Comparison of ENCODE assay signal across 13 cellular contexts in the genomic region with DNA sequence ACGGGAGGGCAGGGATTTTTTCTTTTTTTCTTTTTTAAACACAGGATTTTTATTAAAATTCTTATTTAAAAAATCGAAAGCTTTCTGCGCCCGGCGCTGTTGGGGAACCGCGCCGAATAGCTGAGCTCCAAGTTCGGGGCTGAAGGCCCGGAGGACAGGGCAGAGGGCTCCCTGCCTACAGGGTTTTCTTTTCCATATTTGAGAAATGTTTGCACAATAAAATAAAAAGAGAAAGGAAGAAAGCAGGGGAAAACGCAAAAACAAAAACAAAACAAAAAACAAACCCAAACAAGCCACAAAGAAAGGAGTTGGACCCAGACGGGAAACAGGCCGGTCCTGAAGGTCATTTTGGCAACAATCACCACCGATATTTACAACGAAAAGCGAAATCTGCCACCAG. TPM values are rescaled to one million over a fixed set of nuclear protein-coding genes. Genes with fewer than 3 reads are reported as not detected.
DNase-seq lines count a peak whose midpoint lies in the region; ATAC-seq and TF ChIP-seq lines count a peak whose summit lies in the region.
"Had no signal": no experiment of that assay in that cellular context is flagged by ENCODE, and none has a peak within 500 bp of the region (broad histone marks: within the 10 kb centered on the region; RNA-seq: fewer than 3 reads in every experiment).

No MANE protein-coding gene starts in this region.

- intact Hi-C loops in CD8-positive, alpha-beta T cell (cut with DNase I, micrococcal nuclease), result no loop called here
- intact Hi-C loops in sigmoid colon (cut with DNase I), result no loop called here

- peaks cover 67% of the 10 kb centered on the region for H3K27me3 ChIP-seq in CD8-positive, alpha-beta T cell (ENCODE audit: insufficient read depth, low read length)
- H3K27me3 ChIP-seq in Peyer's patch (peaks cover 0 to 81% of the 10 kb centered on the region in 2 donors), sigmoid colon (peaks cover 86 to 100% (median 100%) of the 10 kb centered on the region in 3 donors)

- H3K27ac ChIP-seq in CD8-positive, alpha-beta T cell (ENCODE audit: low read depth, low read length), result no peak overlapping the region
- H3K27ac ChIP-seq in Peyer's patch (no peak overlapping the region), sigmoid colon (no peak overlapping the region)

- H3K4me1 ChIP-seq in CD8-positive, alpha-beta T cell (ENCODE audit: insufficient read depth, low read length), result peaks cover 57% of the 10 kb centered on the region
- peaks cover 0 to 70% (median 10%) of the 10 kb centered on the region in 4 donors for H3K4me1 ChIP-seq in Peyer's patch
- H3K4me1 ChIP-seq in sigmoid colon, result peaks cover 0 to 74% (median 71%) of the 10 kb centered on the region in 4 donors

- TF ChIP-seq CTCF in CD8-positive, alpha-beta T cell (IDR thresholded peaks at IDR 0.05), result no peak
- no peak for TF ChIP-seq CTCF in Peyer's patch (IDR thresholded peaks at IDR 0.05)
- no peak for TF ChIP-seq CTCF in sigmoid colon (IDR thresholded peaks at IDR 0.05)

- H3K36me3 ChIP-seq in CD8-positive, alpha-beta T cell (ENCODE audit: insufficient read depth, low read length), result no peaks in the 10 kb centered on the region
- H3K36me3 ChIP-seq in Peyer's patch, result no peaks in the 10 kb centered on the region
- no peaks in the 10 kb centered on the region for H3K36me3 ChIP-seq in sigmoid colon

- CTCF ChIA-PET in CD8-positive, alpha-beta T cell (lab: Charles Lee), result interaction anchor here (11.7 kb wide), 1 partner anchor 273 kb away, joined by 205 read pairs; no protein-coding TSS in a partner anchor

- WGBS in sigmoid colon, 2 donors, result 22 to 23% methylated on average over 16 of the region's 16 CpGs

- TF ChIP-seq EP300 in sigmoid colon (IDR thresholded peaks at IDR 0.05), result no peak

- H3K9me3 Mint-ChIP-seq in CD8-positive, alpha-beta T cell, result no peaks in the 10 kb centered on the region
- H3K9me3 Mint-ChIP-seq: activated T-helper 2 cell treated with anti-CD3 and anti-CD28 coated beads, Interferon-gamma antibody, Interleukin-2, Interleukin-4, amounts not matched to agents 10 μg/mL and 5 μg/mL and 100 μg/mL, durations not matched to agents 14 hours and 24 hours and 36 hours had no signal

- POLR2A ChIA-PET in CD8-positive, alpha-beta T cell (lab: Charles Lee), result no interaction called here

- no peak for TF ChIP-seq POLR2A in Peyer's patch (IDR thresholded peaks at IDR 0.05)
- no peak for TF ChIP-seq POLR2A in sigmoid colon (IDR thresholded peaks at IDR 0.05)

- no peak overlapping the region for H3K27ac Mint-ChIP-seq in CD8-positive, alpha-beta T cell
- H3K27ac Mint-ChIP-seq: activated T-helper 2 cell treated with anti-CD3 and anti-CD28 coated beads, Interferon-gamma antibody, Interleukin-2, Interleukin-4, amounts not matched to agents 10 μg/mL and 5 μg/mL and 100 μg/mL, durations not matched to agents 14 hours and 24 hours and 36 hours had no signal

- no peaks in the 10 kb centered on the region for H3K36me3 Mint-ChIP-seq in CD8-positive, alpha-beta T cell

- H3K9me3 ChIP-seq in CD8-positive, alpha-beta T cell (ENCODE audit: low read length), result no peaks in the 10 kb centered on the region
- H3K9me3 ChIP-seq in Peyer's patch (peaks cover 0 to 4% (median 0%) of the 10 kb centered on the region in 4 donors), sigmoid colon (no peaks in the 10 kb centered on the region)

- H3K27me3 Mint-ChIP-seq in CD8-positive, alpha-beta T cell (ENCODE audit: low read depth), result peaks cover 62% of the 10 kb centered on the region

- H3K4me1 Mint-ChIP-seq in CD8-positive, alpha-beta T cell (ENCODE audit: low read depth), result peaks cover 42% of the 10 kb centered on the region

- DNase-seq in CD8-positive, alpha-beta T cell, result peak in 1 of 7 experiments; percentile 7
- no peak for DNase-seq in Peyer's patch
- DNase-seq in globus pallidus (ENCODE audit: low spot score), result peak; percentile 46
- no peak for DNase-seq in sigmoid colon
- no peak for DNase-seq in cerebellum (ENCODE audit: low spot score)
- no peak for DNase-seq in glomerular visceral epithelial cell (ENCODE audit: extremely low spot score)
- DNase-seq: NCI-H1436 treated with DMSO at 0.1 percent for 48 hours had no signal

- peak overlapping the region; percentile 57 for H3K4me3 Mint-ChIP-seq in CD8-positive, alpha-beta T cell

- H3K4me3 ChIP-seq in CD8-positive, alpha-beta T cell (ENCODE audit: low read depth, low read length), result no peak overlapping the region
- H3K4me3 ChIP-seq in Peyer's patch (peak overlapping the region in 3 of 4 donors; percentile 37 to 46 (median 38)), sigmoid colon (peak overlapping the region in 3 of 4 donors; percentile 24 to 42 (median 42))
- H3K4me3 ChIP-seq: GM12878 had no signal

- no peak for ATAC-seq in CD8-positive, alpha-beta T cell
- no peak for ATAC-seq in GM18870 (IDR thresholded peaks at IDR 0.05; ENCODE audit: unreplicated experiment)
- no peak for ATAC-seq in HG03520 (IDR thresholded peaks at IDR 0.05; ENCODE audit: unreplicated experiment)
- ATAC-seq: GM12878 had no signal

RNA-seq across cellular contexts. Expression of a gene that starts 2.9 kb away (rescaled TPM):
- not detected for total RNA-seq in CD8-positive, alpha-beta T cell
- total RNA-seq in Peyer's patch, result 1 to 10 TPM; 1.7 to 3.9 (median 2.9) TPM
- total RNA-seq in sigmoid colon, result not detected
- under 1 TPM; 0.23 to 0.60 (median 0.46) TPM for polyA plus RNA-seq in sigmoid colon
- 2.4 TPM for total RNA-seq in cerebellum
- total RNA-seq: activated T-helper 2 cell treated with anti-CD3 and anti-CD28 coated beads, Interferon-gamma antibody, Interleukin-2, Interleukin-4, amounts not matched to agents 10 μg/mL and 5 μg/mL and 100 μg/mL, durations not matched to agents 14 hours and 24 hours and 36 hours; GM12878; HT-29; T-helper 1 cell treated with Interleukin-12 subunit alpha and Interleukin-12 subunit beta and Interleukin-4 antibody, amounts not matched to agents 30 ng/mL and 1 ng/mL, for 36 hours had no signal
- polyA plus RNA-seq: GM12878 had no signal
